ENCODE assay signal across 19 cellular contexts in genomic region chr10:103892181-103892580, GRCh38. TPM values are rescaled to one million over a fixed set of nuclear protein-coding genes. Genes with fewer than 3 reads are reported as not detected.
DNase-seq lines count a peak whose midpoint lies in the region; ATAC-seq and TF ChIP-seq lines count a peak whose summit lies in the region.
"Had no signal": no experiment of that assay in that cellular context is flagged by ENCODE, and none has a peak within 500 bp of the region (broad histone marks: within the 10 kb centered on the region; RNA-seq: fewer than 3 reads in every experiment).

No MANE protein-coding gene starts in this region.

- intact Hi-C loops in CD4-positive, alpha-beta memory T cell (cut with micrococcal nuclease) = no loop called here
- intact Hi-C loops in left lung (cut with DNase I) = no loop called here

- peaks cover 50 to 87% of the 10 kb centered on the region in 2 donors for H3K36me3 Mint-ChIP-seq in CD4-positive, alpha-beta memory T cell
- peaks cover 39% of the 10 kb centered on the region for H3K36me3 Mint-ChIP-seq in stimulated activated effector memory CD8-positive, alpha-beta T cell treated with anti-CD3 and anti-CD28 coated beads, Interleukin-12 subunit alpha, Interleukin-12 subunit beta, amount 100 ng/mL, for 72 hours

- H3K4me1 ChIP-seq in CD4-positive, alpha-beta memory T cell (ENCODE audit: insufficient read depth, low read length) = peaks cover 54% of the 10 kb centered on the region
- H3K4me1 ChIP-seq in RWPE2 (ENCODE audit: insufficient read depth, poor library complexity, severe bottlenecking) = peaks cover 50% of the 10 kb centered on the region
- peaks cover 35 to 85% of the 10 kb centered on the region in 2 donors for H3K4me1 ChIP-seq in left lung

- no peaks in the 10 kb centered on the region for H3K27me3 Mint-ChIP-seq in CD4-positive, alpha-beta memory T cell
- H3K27me3 Mint-ChIP-seq: B cell had no signal

- peaks cover 48 to 74% (median 59%) of the 10 kb centered on the region in 4 donors for H3K4me1 Mint-ChIP-seq in CD4-positive, alpha-beta memory T cell
- peaks cover 54% of the 10 kb centered on the region for H3K4me1 Mint-ChIP-seq in stimulated activated effector memory CD8-positive, alpha-beta T cell treated with anti-CD3 and anti-CD28 coated beads, Interleukin-12 subunit alpha, Interleukin-12 subunit beta, amount 100 ng/mL, for 72 hours
- H3K4me1 Mint-ChIP-seq: B cell had no signal

- no peak for DNase-seq in CD4-positive, alpha-beta memory T cell
- no peak for DNase-seq in RWPE2 (ENCODE audit: low spot score)
- no peak for DNase-seq in left lung
- no peak for DNase-seq in stimulated activated effector memory CD8-positive, alpha-beta T cell treated with anti-CD3 and anti-CD28 coated beads, Interleukin-12 subunit alpha, Interleukin-12 subunit beta, amount 100 ng/mL, for 72 hours (ENCODE audit: low spot score in 2 of 2)
- no peak for DNase-seq in iPS-NIHi7 (ENCODE audit: extremely low spot score)
- no peak for DNase-seq in hepatic stellate cell (ENCODE audit: low spot score)
- DNase-seq: EL, GF-D8, IMR-90, NCI-H1092 treated with DMSO at 0.1 percent for 48 hours, NCI-H1436 treated with DMSO at 0.1 percent for 48 hours, NCI-H1930, NCI-H774, SHP77 had no signal

- no peak for TF ChIP-seq CTCF in RWPE2 (IDR thresholded peaks at IDR 0.05; ENCODE audit: poor library complexity, severe bottlenecking)
- no peak for TF ChIP-seq CTCF in left lung (IDR thresholded peaks at IDR 0.05)

- H3K27ac Mint-ChIP-seq in CD4-positive, alpha-beta memory T cell = peak overlapping the region; percentile 5 to 84 (median 74)
- H3K27ac Mint-ChIP-seq in stimulated activated effector memory CD8-positive, alpha-beta T cell treated with anti-CD3 and anti-CD28 coated beads, Interleukin-12 subunit alpha, Interleukin-12 subunit beta, amount 100 ng/mL, for 72 hours = peak overlapping the region; percentile 94
- H3K27ac Mint-ChIP-seq: B cell had no signal

- peaks cover 50% of the 10 kb centered on the region for H3K36me3 ChIP-seq in CD4-positive, alpha-beta memory T cell (ENCODE audit: insufficient read depth, low read length)
- H3K36me3 ChIP-seq in RWPE2 (ENCODE audit: low read depth) (peaks cover 68% of the 10 kb centered on the region), left lung (peaks cover 0 to 39% of the 10 kb centered on the region in 2 donors)

- no peak overlapping the region for H3K4me3 Mint-ChIP-seq in CD4-positive, alpha-beta memory T cell
- no peak overlapping the region for H3K4me3 Mint-ChIP-seq in stimulated activated effector memory CD8-positive, alpha-beta T cell treated with anti-CD3 and anti-CD28 coated beads, Interleukin-12 subunit alpha, Interleukin-12 subunit beta, amount 100 ng/mL, for 72 hours
- H3K4me3 Mint-ChIP-seq: B cell, CD14-positive monocyte had no signal

- H3K4me3 ChIP-seq in CD4-positive, alpha-beta memory T cell (ENCODE audit: low read length in 2 of 2) = no peak overlapping the region
- H3K4me3 ChIP-seq in RWPE2 (ENCODE audit: severe bottlenecking) (no peak overlapping the region), left lung (no peak overlapping the region)

- CTCF ChIA-PET in CD4-positive, alpha-beta memory T cell (lab: Charles Lee; ENCODE audit: partially characterized antibody) = interaction anchor here (0.6 to 1.8 kb wide), 3 partner anchors 9 to 309 kb away, joined by 3 to 8 read pairs (median 3); no protein-coding TSS in a partner anchor

- no peaks in the 10 kb centered on the region for H3K9me3 ChIP-seq in CD4-positive, alpha-beta memory T cell (ENCODE audit: control insufficient read depth in 1 of 2, low read length in 2 of 2)
- no peaks in the 10 kb centered on the region for H3K9me3 ChIP-seq in RWPE2 (ENCODE audit: severe bottlenecking)
- H3K9me3 ChIP-seq in left lung = no peaks in the 10 kb centered on the region

- H3K27ac ChIP-seq in CD4-positive, alpha-beta memory T cell (ENCODE audit: low read depth, low read length) = no peak overlapping the region
- H3K27ac ChIP-seq in RWPE2 (ENCODE audit: poor library complexity, severe bottlenecking) = peak overlapping the region; percentile 1
- H3K27ac ChIP-seq in left lung = peak overlapping the region; percentile 82 to 84
- H3K27ac ChIP-seq: KMS-11 had no signal

- ATAC-seq in RWPE2 (ENCODE audit: low read depth) = no peak
- peak; percentile 31 for ATAC-seq in left lung
- no peak for ATAC-seq in stimulated activated effector memory CD8-positive, alpha-beta T cell treated with anti-CD3 and anti-CD28 coated beads, Interleukin-12 subunit alpha, Interleukin-12 subunit beta, amount 100 ng/mL, for 72 hours
- ATAC-seq in HG03354 (IDR thresholded peaks at IDR 0.05; ENCODE audit: poor library complexity, severe bottlenecking, unreplicated experiment) = no peak
- no peak for ATAC-seq in GM21367 (IDR thresholded peaks at IDR 0.05; ENCODE audit: unreplicated experiment)

- POLR2A ChIA-PET in CD4-positive, alpha-beta memory T cell (lab: Charles Lee; ENCODE audit: partially characterized antibody) = interaction anchor here (1.0 to 1.5 kb wide), 2 partner anchors 76 to 230 kb away, joined by 3 read pairs; partner anchors contain the start of gene SFR1

- no peaks in the 10 kb centered on the region for H3K9me3 Mint-ChIP-seq in CD4-positive, alpha-beta memory T cell
- no peaks in the 10 kb centered on the region for H3K9me3 Mint-ChIP-seq in stimulated activated effector memory CD8-positive, alpha-beta T cell treated with anti-CD3 and anti-CD28 coated beads, Interleukin-12 subunit alpha, Interleukin-12 subunit beta, amount 100 ng/mL, for 72 hours
- H3K9me3 Mint-ChIP-seq: CD14-positive monocyte had no signal

- H3K27me3 ChIP-seq in CD4-positive, alpha-beta memory T cell (ENCODE audit: insufficient read depth, low read length) = no peaks in the 10 kb centered on the region
- H3K27me3 ChIP-seq in RWPE2 (ENCODE audit: insufficient read depth, poor library complexity, severe bottlenecking) = no peaks in the 10 kb centered on the region
- no peaks in the 10 kb centered on the region for H3K27me3 ChIP-seq in left lung

RNA-seq across cellular contexts. Expression of gene STN1, which starts 25.8 kb away (rescaled TPM):
- 10 to 100 TPM; 30.4 to 31.6 TPM for total RNA-seq in CD4-positive, alpha-beta memory T cell
- 100 to 1,000 TPM; 111 TPM for polyA plus RNA-seq in CD4-positive, alpha-beta memory T cell
- total RNA-seq in left lung = 10 to 100 TPM; 44.8 to 62.8 TPM

RNA-seq across cellular contexts. Expression of gene SH3PXD2A, which starts 36.8 kb away (rescaled TPM):
- 10 to 100 TPM; 16.9 to 17.5 TPM for total RNA-seq in CD4-positive, alpha-beta memory T cell
- polyA plus RNA-seq in CD4-positive, alpha-beta memory T cell = under 1 TPM; 0.39 to 0.77 TPM
- 10 to 100 TPM; 44.8 to 90.7 TPM for total RNA-seq in left lung
